9 cellular contexts compared by ENCODE assay signal in the genomic region with DNA sequence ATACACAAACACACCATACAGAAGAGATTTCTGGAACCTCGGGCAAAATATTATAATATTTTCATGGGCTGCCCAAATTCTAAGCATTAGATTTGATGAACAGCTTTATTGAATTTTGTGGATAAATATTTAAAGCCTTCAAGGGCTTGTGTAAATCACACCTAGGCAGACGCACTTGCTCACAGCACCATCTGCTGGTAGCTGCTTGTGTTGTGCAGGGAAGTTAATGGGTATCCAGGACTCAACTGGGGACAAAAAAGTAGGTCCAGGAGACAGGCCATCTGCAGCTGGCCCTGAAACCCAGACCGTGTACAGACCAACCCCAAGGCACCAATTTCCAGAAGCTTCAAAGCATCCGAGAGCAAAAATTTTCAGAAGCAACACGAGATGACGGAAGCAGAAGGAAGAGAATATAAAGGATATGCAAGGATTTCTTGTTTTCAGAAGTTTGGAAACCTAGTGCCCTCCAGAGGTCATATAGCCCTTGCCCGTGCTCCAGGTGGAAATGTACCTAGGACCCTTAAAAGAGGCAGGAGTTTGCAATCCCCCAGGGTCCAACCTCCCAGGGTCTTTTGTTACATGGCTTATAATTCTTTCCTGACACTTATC.
DNase-seq lines count a peak whose midpoint lies in the region; ATAC-seq and TF ChIP-seq lines count a peak whose summit lies in the region.
"Had no signal": no experiment of that assay in that cellular context is flagged by ENCODE, and none has a peak within 500 bp of the region (broad histone marks: within the 10 kb centered on the region; RNA-seq: fewer than 3 reads in every experiment).

No MANE protein-coding gene starts in this region.

- H3K9me3 Mint-ChIP-seq in stimulated activated effector memory CD8-positive, alpha-beta T cell treated with anti-CD3 and anti-CD28 coated beads, Interleukin-12 subunit alpha, Interleukin-12 subunit beta, amount 100 ng/mL, for 72 hours, result no peaks in the 10 kb centered on the region
- H3K9me3 Mint-ChIP-seq: activated naive CD4-positive, alpha-beta T cell treated with anti-CD3 and anti-CD28 coated beads, Interleukin-2, amount 50 U/mL, for 72 hours had no signal

- no peaks in the 10 kb centered on the region for H3K36me3 Mint-ChIP-seq in stimulated activated effector memory CD8-positive, alpha-beta T cell treated with anti-CD3 and anti-CD28 coated beads, Interleukin-12 subunit alpha, Interleukin-12 subunit beta, amount 100 ng/mL, for 72 hours
- H3K36me3 Mint-ChIP-seq: activated naive CD4-positive, alpha-beta T cell treated with anti-CD3 and anti-CD28 coated beads, Interleukin-2, amount 50 U/mL, for 72 hours had no signal

- H3K4me3 ChIP-seq in SJSA1 (no peak overlapping the region), vagina (no peak overlapping the region)

- H3K27ac Mint-ChIP-seq in stimulated activated effector memory CD8-positive, alpha-beta T cell treated with anti-CD3 and anti-CD28 coated beads, Interleukin-12 subunit alpha, Interleukin-12 subunit beta, amount 100 ng/mL, for 72 hours, result no peak overlapping the region

- DNase-seq in EH (ENCODE audit: low read depth) (peak; percentile 30), M059J (ENCODE audit: low read depth) (peak; percentile 61), SJSA1 (ENCODE audit: low read depth in 1 of 2, low spot score in 2 of 2) (peak; percentile 36 to 53), epidermal melanocyte (ENCODE audit: insufficient read length, low spot score) (peak; percentile 42), middle frontal gyrus (ENCODE audit: extremely low spot score, low spot score) (peak; percentile 60), vagina (ENCODE audit: extremely low spot score in 2 of 2) (no peak)
- no peak for DNase-seq in stimulated activated effector memory CD8-positive, alpha-beta T cell treated with anti-CD3 and anti-CD28 coated beads, Interleukin-12 subunit alpha, Interleukin-12 subunit beta, amount 100 ng/mL, for 72 hours (ENCODE audit: low spot score in 2 of 2)

- H3K9me3 ChIP-seq in SJSA1 (replicated peaks) (no peaks in the 10 kb centered on the region), vagina (no peaks in the 10 kb centered on the region)

- no peak for TF ChIP-seq POLR2A in vagina (IDR thresholded peaks at IDR 0.05)

- no peaks in the 10 kb centered on the region for H3K4me1 ChIP-seq in SJSA1 (replicated peaks)
- no peaks in the 10 kb centered on the region for H3K4me1 ChIP-seq in vagina

- H3K4me3 Mint-ChIP-seq in stimulated activated effector memory CD8-positive, alpha-beta T cell treated with anti-CD3 and anti-CD28 coated beads, Interleukin-12 subunit alpha, Interleukin-12 subunit beta, amount 100 ng/mL, for 72 hours, result no peak overlapping the region

- intact Hi-C loops in vagina (cut with DNase I), result no loop called here

- H3K4me1 Mint-ChIP-seq in stimulated activated effector memory CD8-positive, alpha-beta T cell treated with anti-CD3 and anti-CD28 coated beads, Interleukin-12 subunit alpha, Interleukin-12 subunit beta, amount 100 ng/mL, for 72 hours, result no peaks in the 10 kb centered on the region

- H3K36me3 ChIP-seq in SJSA1, result no peaks in the 10 kb centered on the region
- no peaks in the 10 kb centered on the region for H3K36me3 ChIP-seq in vagina

- peak; percentile 74 for ATAC-seq in GM21515 (IDR thresholded peaks at IDR 0.05; ENCODE audit: unreplicated experiment)
- no peak for ATAC-seq in stimulated activated effector memory CD8-positive, alpha-beta T cell treated with anti-CD3 and anti-CD28 coated beads, Interleukin-12 subunit alpha, Interleukin-12 subunit beta, amount 100 ng/mL, for 72 hours
- ATAC-seq: activated naive CD4-positive, alpha-beta T cell treated with anti-CD3 and anti-CD28 coated beads, Interleukin-2, amount 50 U/mL, for 72 hours had no signal

- H3K27me3 ChIP-seq in SJSA1 (replicated peaks) (no peaks in the 10 kb centered on the region), vagina (no peaks in the 10 kb centered on the region)

- TF ChIP-seq CTCF in vagina (IDR thresholded peaks at IDR 0.05), result peak; percentile 9 to 50 (median 26)

- H3K27ac ChIP-seq in SJSA1 (no peak overlapping the region), vagina (no peak overlapping the region)

Comparison
In these comparisons a context has a peak if more than half of its experiments do, and no peak if none do; other contexts are left out.
1. DNase-seq: peak in EH (single experiment), M059J (single experiment), SJSA1 (2 of 2), epidermal melanocyte (single experiment) and middle frontal gyrus (single experiment); none in vagina (0 of 2) and stimulated activated effector memory CD8-positive, alpha-beta T cell treated with anti-CD3 and anti-CD28 coated beads, Interleukin-12 subunit alpha, Interleukin-12 subunit beta, amount 100 ng/mL, for 72 hours (0 of 2).